9 cellular contexts compared by ENCODE assay signal in the genomic region with DNA sequence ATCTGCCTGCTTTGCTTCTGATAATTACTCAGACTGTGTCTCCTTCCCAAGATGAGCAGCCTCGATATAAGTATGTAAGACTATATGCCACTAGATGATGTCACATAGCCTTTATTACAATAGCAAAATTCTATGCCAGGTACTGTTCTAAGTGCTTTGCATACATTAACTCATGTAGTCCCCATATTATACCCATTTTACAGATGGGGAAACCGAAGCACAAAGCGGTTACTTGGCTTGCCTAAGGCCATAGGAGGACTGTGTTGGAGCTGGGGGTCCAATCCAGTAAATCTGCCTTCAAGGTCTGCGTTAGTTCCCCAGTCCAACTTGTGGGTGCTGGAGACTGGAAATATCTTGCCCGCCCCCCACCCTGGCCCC. TPM values are rescaled to one million over a fixed set of nuclear protein-coding genes. Genes with fewer than 3 reads are reported as not detected.
DNase-seq lines count a peak whose midpoint lies in the region; ATAC-seq, FAIRE-seq and TF ChIP-seq lines count a peak whose summit lies in the region.
"Had no signal": no experiment of that assay in that cellular context is flagged by ENCODE, and none has a peak within 500 bp of the region (broad histone marks: within the 10 kb centered on the region; RNA-seq: fewer than 3 reads in every experiment).

No MANE protein-coding gene starts in this region.

- H3K4me3 Mint-ChIP-seq in activated naive CD4-positive, alpha-beta T cell treated with anti-CD3 and anti-CD28 coated beads for 36 hours: peak overlapping the region; percentile 84

- no peaks in the 10 kb centered on the region for H3K79me2 ChIP-seq in K562 (ENCODE audit: control insufficient read depth, insufficient read depth, low read length)

- TF ChIP-seq CTCF in K562 (IDR thresholded peaks at IDR 0.05 in 2 of 3, conservative IDR thresholded peaks at IDR 0.05 in 1 of 3; ENCODE audit: insufficient read depth in 2 of 3, low read depth in 1 of 3, low read length in 3 of 3) (no peak), liver (IDR thresholded peaks at IDR 0.05; ENCODE audit: low read depth, low read length, missing input control) (no peak), tibial artery (IDR thresholded peaks at IDR 0.05) (no peak)

- no TSS peak for BruUV-seq in K562 (replicated peaks; lab: Mats Ljungman, UMichigan)

- intact Hi-C loops in activated naive CD4-positive, alpha-beta T cell treated with anti-CD3 and anti-CD28 coated beads for 36 hours (cut with micrococcal nuclease): loop anchor here (2.0 to 10.0 kb wide), 6 partner anchors 36 to 1254 kb away; a partner anchor contains a TSS
- intact Hi-C loops in K562 (cut with micrococcal nuclease): no loop called here
- intact Hi-C loops in tibial artery (cut with DNase I; ENCODE audit: low total_unique reads): no loop called here

- peak overlapping the region; percentile 13; the same call in 1 of the 2 replicates for H3K4me3 ChIP-seq in K562
- H3K4me3 ChIP-seq in liver (ENCODE audit: low read depth in 1 of 3, low read length in 3 of 3): peak overlapping the region; percentile 35 to 50 (median 42)
- peak overlapping the region; percentile 49 to 52 for H3K4me3 ChIP-seq in tibial artery

- peak overlapping the region; percentile 81 for H3K27ac Mint-ChIP-seq in activated naive CD4-positive, alpha-beta T cell treated with anti-CD3 and anti-CD28 coated beads for 36 hours

- H3K9me3 ChIP-seq in K562 (replicated peaks; ENCODE audit: control insufficient read depth, insufficient read depth, low read depth, low read length) (no peaks in the 10 kb centered on the region; the same call in 1 of the 2 replicates), liver (ENCODE audit: control insufficient read depth in 4 of 4, low read length in 3 of 4) (peaks cover 0 to 2% (median 0%) of the 10 kb centered on the region in 4 donors), tibial artery (no peaks in the 10 kb centered on the region)

- H3K9me3 Mint-ChIP-seq in activated naive CD4-positive, alpha-beta T cell treated with anti-CD3 and anti-CD28 coated beads for 36 hours: no peaks in the 10 kb centered on the region

- no peaks in the 10 kb centered on the region for H3K36me3 Mint-ChIP-seq in activated naive CD4-positive, alpha-beta T cell treated with anti-CD3 and anti-CD28 coated beads for 36 hours (ENCODE audit: low read depth)

- no peaks in the 10 kb centered on the region for H3K36me3 ChIP-seq in K562 (ENCODE audit: control insufficient read depth, insufficient read depth, low read length)
- no peaks in the 10 kb centered on the region for H3K36me3 ChIP-seq in liver (ENCODE audit: control insufficient read depth in 4 of 4, insufficient read depth in 3 of 4, low read depth in 1 of 4, low read length in 3 of 4)
- H3K36me3 ChIP-seq in tibial artery: no peaks in the 10 kb centered on the region

- TF ChIP-seq POLR2A in K562 (conservative IDR thresholded peaks at IDR 0.05): no peak

- no peak for FAIRE-seq in K562 (lab: Jason Lieb, UNC)

- DNase-seq in activated naive CD4-positive, alpha-beta T cell treated with anti-CD3 and anti-CD28 coated beads for 36 hours: no peak
- no peak for DNase-seq in activated naive CD4-positive, alpha-beta T cell (lab: John Stamatoyannopoulos, UW)
- no peak for DNase-seq in K562 (ENCODE audit: extremely low read depth in 1 of 4, low spot score in 3 of 4)
- no peak for DNase-seq in tibial artery
- no peak for DNase-seq in occipital lobe (lab: John Stamatoyannopoulos, UW)
- no peak for DNase-seq in NCI-H524 (lab: John Stamatoyannopoulos, UW)
- DNase-seq: DND-41 had no signal

- H3K4me1 ChIP-seq in K562 (replicated peaks in 1 of 2; ENCODE audit: control insufficient read depth in 2 of 2, insufficient read depth in 2 of 2, low read length in 2 of 2) (no peaks in the 10 kb centered on the region; a peak in 1 of 5 replicates), liver (ENCODE audit: control insufficient read depth in 4 of 4, insufficient read depth in 4 of 4, low read length in 3 of 4) (peaks cover under 1 to 21% (median 14%) of the 10 kb centered on the region in 4 donors), tibial artery (peaks cover 0 to 11% (median 0%) of the 10 kb centered on the region in 4 donors)

- no peak for TF ChIP-seq RAD21 in K562 (CRISPR knock-in tag; conservative IDR thresholded peaks at IDR 0.05 in 1 of 2, IDR thresholded peaks at IDR 0.05 in 1 of 2)
- no peak for TF ChIP-seq RAD21 in liver (IDR thresholded peaks at IDR 0.05)

- H3K4me2 ChIP-seq in K562 (ENCODE audit: insufficient read depth, low read length): 0 out of 2 replicates have a peak overlapping the region, but pooled peaks have one; percentile 21

- ATAC-seq in K562 (no peak), HG02973 (IDR thresholded peaks at IDR 0.05; ENCODE audit: unreplicated experiment) (no peak)

- CTCF ChIA-PET in activated naive CD4-positive, alpha-beta T cell treated with anti-CD3 and anti-CD28 coated beads for 36 hours (lab: Charles Lee): interaction anchor here (1.0 kb wide), 1 partner anchor 201 kb away, joined by 3 read pairs; no protein-coding TSS in a partner anchor
- CTCF ChIA-PET in K562 (lab: Yijun Ruan, JAX; ENCODE audit: low intra/inter-chr PET ratio): no interaction called here

- no peak overlapping the region for H3K27ac ChIP-seq in K562 (ENCODE audit: extremely low read depth, low read depth, low read length)
- H3K27ac ChIP-seq in liver (ENCODE audit: low read depth in 1 of 2, low read length in 2 of 2): peak overlapping the region; percentile 81 to 84
- peak overlapping the region; percentile 79 to 81 for H3K27ac ChIP-seq in tibial artery

- TF ChIP-seq EP300 in K562 (IDR thresholded peaks at IDR 0.05; ENCODE audit: low read length): no peak

- no peak overlapping the region for H3K9ac ChIP-seq in K562 (ENCODE audit: insufficient read depth in 1 of 2, low read depth in 2 of 2, low read length in 2 of 2)
- H3K9ac ChIP-seq in liver (ENCODE audit: low read depth in 1 of 2, low read length in 2 of 2): peak overlapping the region; percentile 41 to 66

- POLR2A ChIA-PET in K562 (lab: Yijun Ruan, JAX): no interaction called here

- H3K4me1 Mint-ChIP-seq in activated naive CD4-positive, alpha-beta T cell treated with anti-CD3 and anti-CD28 coated beads for 36 hours (ENCODE audit: low read depth): peaks cover 22% of the 10 kb centered on the region

- H3K9me1 ChIP-seq in K562 (ENCODE audit: control insufficient read depth, insufficient read depth, low read length): no peaks in the 10 kb centered on the region

- H4K20me1 ChIP-seq in K562 (replicated peaks; ENCODE audit: control insufficient read depth, insufficient read depth, low read length): no peaks in the 10 kb centered on the region

- H3K27me3 ChIP-seq in K562 (ENCODE audit: control insufficient read depth in 2 of 2, insufficient read depth in 2 of 2, low read length in 2 of 2): peaks cover 0 to 8% of the 10 kb centered on the region in 2 experiments; a peak in 1 of 5 replicates
- peaks cover 0 to 2% (median 0%) of the 10 kb centered on the region in 4 donors for H3K27me3 ChIP-seq in liver (ENCODE audit: control insufficient read depth in 4 of 4, insufficient read depth in 4 of 4, low read length in 3 of 4)
- no peaks in the 10 kb centered on the region for H3K27me3 ChIP-seq in tibial artery

- H2AFZ ChIP-seq in K562 (ENCODE audit: low read depth, low read length): 0 out of 2 replicates have a peak overlapping the region, but pooled peaks have one; percentile 24

- no peaks in the 10 kb centered on the region for H3K27me3 Mint-ChIP-seq in activated naive CD4-positive, alpha-beta T cell treated with anti-CD3 and anti-CD28 coated beads for 36 hours (ENCODE audit: low read depth)

- 9% methylated on average over 5 of the region's 5 CpGs for WGBS in K562 (ENCODE audit: insufficient coverage, low coverage, missing lambda C conversion rate)
- WGBS in liver: 45% methylated on average over 5 of the region's 5 CpGs

- in situ Hi-C loops in K562 (cut with MboI): no loop called here

TF ChIP-seq in K562, 482 proteins besides CTCF, POLR2A, EP300 and RAD21 (continues in another document):
- TF ChIP-seq CBX5 (IDR thresholded peaks at IDR 0.05; ENCODE audit: borderline replicate concordance, low read depth) (no peak), MEF2A (IDR thresholded peaks at IDR 0.05; ENCODE audit: control insufficient read depth, low read depth, low read length) (no peak), ZNF12 (CRISPR knock-in tag; IDR thresholded peaks at IDR 0.05) (no peak)

TF ChIP-seq in liver, 16 proteins besides CTCF, POLR2A, EP300 and RAD21:
- TF ChIP-seq HNF4G (IDR thresholded peaks at IDR 0.05): no peak
- no peak for TF ChIP-seq YY1 (IDR thresholded peaks at IDR 0.05)
- TF ChIP-seq NR2F2 (IDR thresholded peaks at IDR 0.05): no peak
- no peak for TF ChIP-seq FOXA1 (IDR thresholded peaks at IDR 0.05)
- TF ChIP-seq, protein P1, sequence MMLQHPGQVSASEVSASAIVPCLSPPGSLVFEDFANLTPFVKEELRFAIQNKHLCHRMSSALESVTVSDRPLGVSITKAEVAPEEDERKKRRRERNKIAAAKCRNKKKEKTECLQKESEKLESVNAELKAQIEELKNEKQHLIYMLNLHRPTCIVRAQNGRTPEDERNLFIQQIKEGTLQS (IDR thresholded peaks at IDR 0.05): no peak

RNA-seq across cellular contexts. Expression of a gene that starts 0.8 kb away (rescaled TPM):
- total RNA-seq in activated naive CD4-positive, alpha-beta T cell treated with anti-CD3 and anti-CD28 coated beads for 36 hours: 10 to 100 TPM; 11.4 to 11.8 TPM
- not detected in 2 replicates for total RNA-seq in K562 (2011; cell fraction: chromatin; rRNA removed; ENCODE audit: low replicate concordance)
- total RNA-seq in K562 (2011; cell fraction: nucleolus; rRNA removed): not detected in 2 replicates
- not detected in 2 replicates for total RNA-seq in K562 (2011; cell fraction: nucleoplasm; rRNA removed)
- total RNA-seq in K562 (2014; rRNA removed): not detected in 2 replicates
- not detected in 2 replicates for total RNA-seq in K562 (2014; rRNA removed; fragmentation: Illumina TruSeq; extraction: Trizol)
- 0.04 TPM in 1 of 2 replicates, not detected in the other for total RNA-seq in K562 (2015; rRNA removed; fragmentation: Illumina TruSeq; extraction: Trizol)
- total RNA-seq in K562 (2021): 0.07 TPM in 1 of 2 replicates, not detected in the other
- not detected in 2 replicates for polyA plus RNA-seq in K562 (2011; rRNA removed)
- not detected in 2 replicates for polyA plus RNA-seq in K562 (2011; cell fraction: cytosol; rRNA removed)
- polyA plus RNA-seq in K562 (2011; cell fraction: nucleus; rRNA removed): not detected in 2 replicates
- polyA plus RNA-seq in K562 (2012): not detected in 2 replicates
- polyA plus RNA-seq in K562 (2014; fragmentation: Illumina TruSeq; extraction: Trizol): 0.01 TPM in 1 of 2 replicates, not detected in the other
- under 1 TPM in 1 of 2 experiments, not detected in 1; 0.04 TPM for polyA plus RNA-seq in K562 (2014; fragmentation: Nextera tagmentation; extraction: Ambion mirVana)
- not detected in 2 replicates for polyA plus RNA-seq in K562 (2014; rRNA removed)
- polyA minus RNA-seq in K562 (2011; rRNA and poly(A)+ RNA removed): not detected in 2 replicates
- polyA minus RNA-seq in K562 (2011; cell fraction: cytosol; rRNA and poly(A)+ RNA removed): 0.46 TPM in 1 of 2 replicates, not detected in the other
- polyA minus RNA-seq in K562 (2011; cell fraction: nucleus; rRNA and poly(A)+ RNA removed): not detected in 2 replicates
- total RNA-seq in liver: 10 to 100 TPM; 14.2 to 17.9 TPM
- polyA plus RNA-seq in liver: 10 to 100 TPM in 1 of 2 donors, 1 to 10 TPM in 1; 7.9 to 15.5 TPM
- 5.6 TPM for total RNA-seq in occipital lobe

Comparison
In these comparisons a context has a peak if more than half of its experiments do, and no peak if none do; other contexts are left out.
1. H3K9ac ChIP-seq: peak in liver (2 of 2); none in K562 (0 of 2).
2. Peak in every context shown above with its lines, with median percentiles within 50 percentile points of each other: H3K4me3 ChIP-seq.